ENCODE assay signal across 10 cellular contexts in the genomic region with DNA sequence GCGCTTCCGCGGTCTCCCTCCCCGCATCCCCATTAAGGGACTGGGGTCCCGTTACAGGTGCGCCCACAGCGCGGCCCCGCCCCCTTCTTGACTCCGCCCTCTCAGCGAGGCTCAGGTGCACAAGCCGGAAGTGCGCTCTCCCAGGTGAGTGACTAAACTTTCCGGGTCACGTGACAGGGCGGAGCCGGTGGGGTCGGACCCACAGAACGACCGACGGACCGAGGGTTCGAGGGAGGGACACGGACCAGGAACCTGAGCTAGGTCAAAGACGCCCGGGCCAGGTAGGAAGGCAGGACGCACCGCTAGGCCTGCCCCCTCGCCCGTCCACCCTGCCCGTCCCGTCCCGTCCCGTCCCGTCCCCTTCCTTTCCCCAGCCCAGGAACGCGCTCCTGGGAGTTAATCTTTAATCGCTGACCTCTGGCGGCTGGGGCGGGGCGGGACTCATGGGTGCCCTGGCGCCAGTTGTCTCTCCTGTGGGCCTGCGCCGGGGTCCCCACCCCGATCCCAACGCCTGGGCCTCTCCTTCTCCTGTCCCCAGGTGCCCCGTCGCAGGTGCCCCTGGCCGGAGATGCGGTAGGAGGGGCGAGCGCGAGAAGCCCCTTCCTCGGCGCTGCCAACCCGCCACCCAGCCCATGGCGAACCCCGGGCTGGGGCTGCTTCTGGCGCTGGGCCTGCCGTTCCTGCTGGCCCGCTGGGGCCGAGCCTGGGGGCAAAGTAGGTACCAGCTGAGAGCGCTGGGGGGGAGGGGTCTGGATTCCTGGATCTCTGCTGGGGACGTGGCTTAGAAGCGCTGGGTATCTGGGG. TPM values are rescaled to one million over a fixed set of nuclear protein-coding genes. Genes with fewer than 3 reads are reported as not detected.
DNase-seq lines count a peak whose midpoint lies in the region; ATAC-seq and TF ChIP-seq lines count a peak whose summit lies in the region.
"Had no signal": no experiment of that assay in that cellular context is flagged by ENCODE, and none has a peak within 500 bp of the region (broad histone marks: within the 10 kb centered on the region; RNA-seq: fewer than 3 reads in every experiment).

Gene CRB3 (plus strand): TSS at position 202 of the 804 bp plus-strand sequence. CDS start 431 bp downstream, at position 633.

- no peaks in the 10 kb centered on the region for H3K9me3 ChIP-seq in right lobe of liver
- H3K9me3 ChIP-seq: BLaER1 had no signal

- peak; percentile 57 for TF ChIP-seq POLR2A in right lobe of liver (IDR thresholded peaks at IDR 0.05)

- H3K36me3 ChIP-seq in right lobe of liver, result peaks cover 0 to 7% (median 0%) of the 10 kb centered on the region in 4 donors
- H3K36me3 ChIP-seq: BLaER1 had no signal

- TF ChIP-seq CTCF in right lobe of liver (IDR thresholded peaks at IDR 0.05), result no peak

- WGBS in right lobe of liver (ENCODE audit: insufficient coverage, low coverage, low lambda C conversion rate, missing lambda C conversion rate), result 8% methylated on average over 28 of the region's 65 CpGs

- peak; percentile 53 to 69 (median 58) for ATAC-seq in right lobe of liver
- ATAC-seq in GM18873 (IDR thresholded peaks at IDR 0.05; ENCODE audit: low FRiP score, unreplicated experiment), result no peak

- intact Hi-C loops in right lobe of liver (cut with DNase I), result no loop called here

- DNase-seq in activated T-cell treated with anti-CD3 and anti-CD28 coated beads for 1 hour (ENCODE audit: low read depth) (peak; percentile 48), right lobe of liver (peak; percentile 83 to 93 (median 92)), ureter (ENCODE audit: low spot score) (peak; percentile 89), UCSD-AML1 (lab: John Stamatoyannopoulos, UW; ENCODE audit: unreplicated experiment) (no peak), NCI-H524 (lab: John Stamatoyannopoulos, UW) (no peak)
- no peak for DNase-seq in activated T-cell treated with anti-CD3 and anti-CD28 coated beads, Interleukin-2, amount 50 U/mL, for 48 hours
- DNase-seq in activated effector memory CD4-positive, alpha-beta T cell treated with anti-CD3 and anti-CD28 coated beads, Interleukin-2, amount 50 U/mL, for 16 hours, result peak; percentile 84

- no peaks in the 10 kb centered on the region for H3K27me3 ChIP-seq in right lobe of liver
- H3K27me3 ChIP-seq: BLaER1 had no signal

- H3K4me1 ChIP-seq in right lobe of liver, result no peaks in the 10 kb centered on the region
- H3K4me1 ChIP-seq: BLaER1 had no signal

- H3K4me3 ChIP-seq in right lobe of liver, result peak within 1 kb of the TSS; percentile 56 to 83 (median 67)
- H3K4me3 ChIP-seq: BLaER1 had no signal

- H3K27ac ChIP-seq in right lobe of liver, result peak within 1 kb of the TSS; percentile 65 to 80 (median 73)
- H3K27ac ChIP-seq: BLaER1 had no signal

RNA-seq across cellular contexts. Expression of gene CRB3, which starts in this region (rescaled TPM):
- total RNA-seq in right lobe of liver (10 to 100 TPM; 20.6 to 56.1 (median 23.0) TPM), ureter (23.6 TPM)
- total RNA-seq: T-helper 1 cell treated with Interleukin-12 subunit alpha and Interleukin-12 subunit beta and Interleukin-4 antibody, amounts not matched to agents 30 ng/mL and 1 ng/mL, for 36 hours had no signal

Comparison
In these comparisons a context has a peak if more than half of its experiments do, and no peak if none do; other contexts are left out.
1. DNase-seq: peak in activated T-cell treated with anti-CD3 and anti-CD28 coated beads for 1 hour (single experiment), activated effector memory CD4-positive, alpha-beta T cell treated with anti-CD3 and anti-CD28 coated beads, Interleukin-2, amount 50 U/mL, for 16 hours (single experiment), right lobe of liver (3 of 3) and ureter (single experiment); none in activated T-cell treated with anti-CD3 and anti-CD28 coated beads, Interleukin-2, amount 50 U/mL, for 48 hours (0 of 2), UCSD-AML1 (single experiment) and NCI-H524 (0 of 2).